ENCODE assay signal across 4 cellular contexts in genomic region chr9:25288195-25288594, GRCh38.
DNase-seq lines count a peak whose midpoint lies in the region; TF ChIP-seq lines count a peak whose summit lies in the region.
"Not testable (repeated sequence)": the region's sequence is repeated elsewhere in the genome, so short reads cannot be mapped to it uniquely, and the experiment has no call there.

No MANE protein-coding gene starts in this region.

- not testable (repeated sequence) for H3K23ac ChIP-seq in H9 (ENCODE audit: insufficient read length, low read depth, low read length); mesendoderm (ENCODE audit: low read length); trophoblast cell (ENCODE audit: low read length)

- H3K14ac ChIP-seq in H9 (ENCODE audit: insufficient read depth, low read length); trophoblast cell (ENCODE audit: low read length): not testable (repeated sequence)

- not testable (repeated sequence) for H3K79me1 ChIP-seq in H9 (ENCODE audit: insufficient read depth, low read depth, low read length, poor library complexity, severe bottlenecking); mesendoderm (ENCODE audit: low read length); trophoblast cell (ENCODE audit: low read length)

- H3K27ac ChIP-seq in H9 (ENCODE audit: insufficient read length, low read depth, low read length); endodermal cell (ENCODE audit: low read depth, low read length); trophoblast cell (ENCODE audit: low read depth, low read length): not testable (repeated sequence)
- peak overlapping the region; percentile 44 for H3K27ac ChIP-seq in mesendoderm (ENCODE audit: low read depth, low read length)

- not testable (repeated sequence) for H3K9me3 Mint-ChIP-seq in H9
- peaks cover 20% of the 10 kb centered on the region for H3K9me3 Mint-ChIP-seq in endodermal cell

- H3K4me1 ChIP-seq in H9 (ENCODE audit: insufficient read depth, low read length); endodermal cell (ENCODE audit: control insufficient read depth, insufficient read depth, low read length); mesendoderm (ENCODE audit: control insufficient read depth, low read depth, low read length); trophoblast cell (ENCODE audit: control insufficient read depth in 1 of 2, insufficient read depth in 2 of 2, low read length in 2 of 2): not testable (repeated sequence)

- H4K5ac ChIP-seq in H9 (ENCODE audit: insufficient read length, low read depth, low read length); mesendoderm (ENCODE audit: low read length): not testable (repeated sequence)

- not testable (repeated sequence) for H2BK120ac ChIP-seq in H9 (ENCODE audit: low read depth, low read length, poor library complexity, severe bottlenecking); mesendoderm (ENCODE audit: low read depth, low read length); trophoblast cell (ENCODE audit: insufficient read depth, low read length, poor library complexity)

- not testable (repeated sequence) for H4K8ac ChIP-seq in H9 (replicated peaks; ENCODE audit: insufficient read length, low read depth, low read length); mesendoderm (ENCODE audit: low read depth, low read length); trophoblast cell (ENCODE audit: low read depth, low read length)

- not testable (repeated sequence) for H3K36me3 Mint-ChIP-seq in H9 (ENCODE audit: insufficient read depth in 1 of 3, low read depth in 3 of 3)
- peaks cover 15% of the 10 kb centered on the region for H3K36me3 Mint-ChIP-seq in endodermal cell (ENCODE audit: low read depth)

- not testable (repeated sequence) for H3K79me2 ChIP-seq in H9 (ENCODE audit: insufficient read depth, low read length); mesendoderm (ENCODE audit: control insufficient read depth, insufficient read depth, low read length); trophoblast cell (ENCODE audit: control insufficient read depth, insufficient read depth, low read length, poor library complexity)

- not testable (repeated sequence) for H3K4me3 Mint-ChIP-seq in H9, endodermal cell

- H3T11ph ChIP-seq in H9 (ENCODE audit: low read length): not testable (repeated sequence)

- not testable (repeated sequence) for H2AFZ ChIP-seq in H9 (ENCODE audit: low read length); trophoblast cell (ENCODE audit: insufficient read depth, low read length, poor library complexity)

- not testable (repeated sequence) for H3K56ac ChIP-seq in H9 (ENCODE audit: insufficient read length, low read depth, low read length); mesendoderm (ENCODE audit: low read length)

- not testable (repeated sequence) for DNase-seq in H9, trophoblast cell
- DNase-seq in endodermal cell (peak; percentile 61), mesendoderm (peak; percentile 68)

- not testable (repeated sequence) for H2BK5ac ChIP-seq in H9 (ENCODE audit: insufficient read length, low read length); mesendoderm (ENCODE audit: low read length); trophoblast cell (ENCODE audit: low read depth, low read length, poor library complexity)

- not testable (repeated sequence) for H4K91ac ChIP-seq in H9 (ENCODE audit: insufficient read length, low read depth, low read length)
- H4K91ac ChIP-seq in trophoblast cell (ENCODE audit: low read depth, low read length): peak overlapping the region; percentile 6

- H3K4me3 ChIP-seq in endodermal cell (ENCODE audit: low read length): peak overlapping the region; percentile 53
- not testable (repeated sequence) for H3K4me3 ChIP-seq in mesendoderm (ENCODE audit: low read length); trophoblast cell (ENCODE audit: low read depth, low read length)

- H2AK5ac ChIP-seq in H9 (ENCODE audit: insufficient read length, low read length); mesendoderm (ENCODE audit: low read length); trophoblast cell (ENCODE audit: low read length): not testable (repeated sequence)

- not testable (repeated sequence) for H2BK15ac ChIP-seq in H9 (ENCODE audit: low read depth, low read length); mesendoderm (replicated peaks; ENCODE audit: low read depth)

- not testable (repeated sequence) for H3K27me3 ChIP-seq in H9 (ENCODE audit: insufficient read depth, low read length); endodermal cell (ENCODE audit: control insufficient read depth, insufficient read depth, low read length, poor library complexity, severe bottlenecking); mesendoderm (ENCODE audit: insufficient read depth, low read length, poor library complexity); trophoblast cell (ENCODE audit: insufficient read depth, low read length)

- H4K20me1 ChIP-seq in H9 (ENCODE audit: control insufficient read depth, insufficient read depth, insufficient read length): not testable (repeated sequence)

- not testable (repeated sequence) for H3K9ac ChIP-seq in H9 (ENCODE audit: extremely low read depth, insufficient read length, low read length); endodermal cell (ENCODE audit: extremely low read depth, low read length, poor library complexity, severe bottlenecking); mesendoderm (ENCODE audit: low read length); trophoblast cell (ENCODE audit: low read length)

- H3K27me3 Mint-ChIP-seq in H9 (ENCODE audit: low read depth); endodermal cell (ENCODE audit: insufficient read depth): not testable (repeated sequence)

- H3K27ac Mint-ChIP-seq in H9: peak overlapping the region in 2 of 3 experiments; percentile 66 to 67; a peak in 3 of 7 replicates
- H3K27ac Mint-ChIP-seq in endodermal cell: peak overlapping the region; percentile 93

- H2BK20ac ChIP-seq in H9 (ENCODE audit: low read depth, low read length, poor library complexity, severe bottlenecking): not testable (repeated sequence)

- H3K18ac ChIP-seq in H9 (ENCODE audit: insufficient read length, low read depth, low read length); mesendoderm (ENCODE audit: low read length); trophoblast cell (ENCODE audit: low read length): not testable (repeated sequence)

- not testable (repeated sequence) for H4K12ac ChIP-seq in trophoblast cell (ENCODE audit: low read depth, low read length)

- H3K4ac ChIP-seq in H9 (ENCODE audit: low read depth, low read length); mesendoderm (ENCODE audit: low read depth, low read length); trophoblast cell (ENCODE audit: low read depth, low read length): not testable (repeated sequence)

- TF ChIP-seq CTCF in H9 (conservative IDR thresholded peaks at IDR 0.05); endodermal cell (conservative IDR thresholded peaks at IDR 0.05): not testable (repeated sequence)

- WGBS in H9 (ENCODE audit: extremely low coverage, insufficient read length, low lambda C conversion rate): no CpG with 5 or more reads among the region's 5 CpGs
- 85 to 94% methylated on average over 4 to 5 of the region's 5 CpGs for WGBS in endodermal cell (ENCODE audit: insufficient coverage in 1 of 2, insufficient read length in 1 of 2), 2 experiments
- WGBS in mesendoderm (ENCODE audit: extremely low coverage, insufficient coverage, low lambda C conversion rate): no CpG with 5 or more reads among the region's 5 CpGs
- no CpG with 5 or more reads among the region's 5 CpGs for WGBS in trophoblast cell (ENCODE audit: extremely low coverage, insufficient coverage, insufficient read length)

- not testable (repeated sequence) for H3K36me3 ChIP-seq in endodermal cell (ENCODE audit: control insufficient read depth, insufficient read depth, low read length); mesendoderm (ENCODE audit: control insufficient read depth, insufficient read depth, low read length); trophoblast cell (ENCODE audit: control insufficient read depth in 1 of 2, insufficient read depth in 2 of 2, low read length in 2 of 2)

- H3K4me1 Mint-ChIP-seq in H9: not testable (repeated sequence)
- H3K4me1 Mint-ChIP-seq in endodermal cell: peaks cover 15% of the 10 kb centered on the region

- not testable (repeated sequence) for H2BK12ac ChIP-seq in H9 (ENCODE audit: insufficient read length, low read depth, low read length); trophoblast cell (ENCODE audit: low read length)

- H3K23me2 ChIP-seq in H9 (ENCODE audit: insufficient read length, low read depth, low read length, poor library complexity, severe bottlenecking): not testable (repeated sequence)

- H3K9me3 ChIP-seq in H9 (ENCODE audit: control insufficient read depth, low read depth, low read length); trophoblast cell (ENCODE audit: insufficient read depth, low read depth, low read length): not testable (repeated sequence)
- peaks cover 46% of the 10 kb centered on the region for H3K9me3 ChIP-seq in endodermal cell (ENCODE audit: control insufficient read depth, low read length)

- not testable (repeated sequence) for H3K4me2 ChIP-seq in H9 (ENCODE audit: insufficient read depth, insufficient read length, low read length); mesendoderm (ENCODE audit: low read length); trophoblast cell (ENCODE audit: low read length)
